1 cellular context compared by ENCODE assay signal in genomic region chr4:140826701-140827027, GRCh38.
TF ChIP-seq lines count a peak whose summit lies in the region.

No MANE protein-coding gene starts in this region.

TF ChIP-seq in HCT116, 20 proteins besides CTCF, POLR2A, EP300 and RAD21 (continued from another document):
- TF ChIP-seq YY1 (IDR thresholded peaks at IDR 0.05; ENCODE audit: extremely low read depth, insufficient replicate concordance, low read depth, low read length) (no peak), CEBPB (IDR thresholded peaks at IDR 0.05; ENCODE audit: low read depth) (no peak), FOSL1 (IDR thresholded peaks at IDR 0.05; ENCODE audit: low read depth) (no peak), ZFX (IDR thresholded peaks at IDR 0.05) (no peak), CBX3 (IDR thresholded peaks at IDR 0.05; ENCODE audit: low read depth) (no peak)
TF ChIP-seq in HCT116: peak in this region for 0.
